In genomic region chr9:69323886-69324285, GRCh38 we compare ENCODE assay signal across 1 cellular context.
TF ChIP-seq lines count a peak whose summit lies in the region.

No MANE protein-coding gene starts in this region.

TF ChIP-seq in WTC11, 78 proteins besides CTCF, POLR2A, EP300 and RAD21 (continued from another document):
- TF ChIP-seq CDX4 (CRISPR knock-in tag; IDR thresholded peaks at IDR 0.05; ENCODE audit: borderline replicate concordance), result no peak
- no peak for TF ChIP-seq ZNF532 (CRISPR knock-in tag; IDR thresholded peaks at IDR 0.05; ENCODE audit: borderline replicate concordance)
- no peak for TF ChIP-seq ZNF425 (CRISPR knock-in tag; conservative IDR thresholded peaks at IDR 0.05)
- no peak for TF ChIP-seq ZNF671 (CRISPR knock-in tag; IDR thresholded peaks at IDR 0.05)
